Comparison of ENCODE assay signal across 10 cellular contexts in the genomic region with DNA sequence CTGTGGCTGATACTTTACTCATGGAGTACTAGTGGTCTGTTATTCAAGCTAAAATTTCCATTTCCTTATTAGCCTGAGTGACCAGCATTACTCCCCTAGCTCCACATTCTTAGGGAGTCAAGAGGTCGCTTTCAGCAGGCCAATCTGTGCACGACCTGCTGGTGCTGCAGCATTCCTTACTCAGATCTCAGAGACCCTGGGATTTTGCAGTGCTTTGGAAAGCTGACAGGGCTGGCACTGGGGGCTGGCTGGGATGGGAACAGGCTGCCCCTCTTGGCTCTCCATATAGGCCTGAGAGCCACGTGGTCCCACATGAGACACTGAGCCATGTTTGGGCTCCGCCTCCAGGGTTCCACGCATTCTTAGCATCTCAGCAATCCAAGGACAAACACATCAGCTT.
A peak's percentile ranks its signal among the peaks of the same experiment; 100 is the strongest.
DNase-seq lines count a peak whose midpoint lies in the region; ATAC-seq and TF ChIP-seq lines count a peak whose summit lies in the region.
"Had no signal": no experiment of that assay in that cellular context is flagged by ENCODE, and none has a peak within 500 bp of the region (broad histone marks: within the 10 kb centered on the region; RNA-seq: fewer than 3 reads in every experiment).

No MANE protein-coding gene starts in this region.

- in situ Hi-C loops in Caki2 (cut with HindIII; ENCODE audit: low pct_unique_long_range_greater_than_20kb, low sequenced_read_pairs): no loop called here

- H3K27me3 Mint-ChIP-seq in osteocyte (ENCODE audit: unreplicated experiment): no peaks in the 10 kb centered on the region
- peaks cover 0 to 6% of the 10 kb centered on the region in 2 donors for H3K27me3 Mint-ChIP-seq in stimulated activated naive B cell treated with anti-CD40 and anti-IgM and Interleukin-4, amounts not matched to agents 10 μg/mL and 1 μg/mL and 100 μg/mL, for 72 hours

- TF ChIP-seq POLR2A in erythroblast (IDR thresholded peaks at IDR 0.05; ENCODE audit: low read length): no peak

- H3K36me3 Mint-ChIP-seq in osteocyte (ENCODE audit: unreplicated experiment): no peaks in the 10 kb centered on the region
- H3K36me3 Mint-ChIP-seq in stimulated activated naive B cell treated with anti-CD40 and anti-IgM and Interleukin-4, amounts not matched to agents 10 μg/mL and 1 μg/mL and 100 μg/mL, for 72 hours: peaks cover 0 to 4% of the 10 kb centered on the region in 2 donors

- peaks cover 76% of the 10 kb centered on the region for H3K4me1 Mint-ChIP-seq in osteocyte (ENCODE audit: unreplicated experiment)
- no peaks in the 10 kb centered on the region for H3K4me1 Mint-ChIP-seq in stimulated activated naive B cell treated with anti-CD40 and anti-IgM and Interleukin-4, amounts not matched to agents 10 μg/mL and 1 μg/mL and 100 μg/mL, for 72 hours

- peak overlapping the region; percentile 95 for H3K27ac Mint-ChIP-seq in osteocyte (ENCODE audit: unreplicated experiment)
- no peak overlapping the region for H3K27ac Mint-ChIP-seq in stimulated activated naive B cell treated with anti-CD40 and anti-IgM and Interleukin-4, amounts not matched to agents 10 μg/mL and 1 μg/mL and 100 μg/mL, for 72 hours

- DNase-seq in Caki2 (ENCODE audit: low read depth) (peak; percentile 72), amniotic epithelial cell (ENCODE audit: low read depth) (peak; percentile 59), left cardiac atrium (peak; percentile 31), osteocyte (ENCODE audit: extremely low spot score, unreplicated experiment) (peak; percentile 85), retina (no peak), erythroblast (lab: John Stamatoyannopoulos, UW) (no peak), hippocampal formation (lab: John Stamatoyannopoulos, UW) (no peak)
- DNase-seq in stimulated activated naive B cell treated with anti-CD40 and anti-IgM and Interleukin-4, amounts not matched to agents 10 μg/mL and 1 μg/mL and 100 μg/mL, for 72 hours: no peak
- DNase-seq: CD8-positive, alpha-beta T cell had no signal

- ATAC-seq in left cardiac atrium: peak; percentile 80 to 89
- ATAC-seq in stimulated activated naive B cell treated with anti-CD40 and anti-IgM and Interleukin-4, amounts not matched to agents 10 μg/mL and 1 μg/mL and 100 μg/mL, for 72 hours (replicated peaks): no peak
- ATAC-seq: CD8-positive, alpha-beta T cell; esophagus mucosa had no signal

- no peak for TF ChIP-seq CTCF in osteocyte (IDR thresholded peaks at IDR 0.05)

- no peak overlapping the region for H3K4me3 Mint-ChIP-seq in osteocyte (ENCODE audit: unreplicated experiment)
- no peak overlapping the region for H3K4me3 Mint-ChIP-seq in stimulated activated naive B cell treated with anti-CD40 and anti-IgM and Interleukin-4, amounts not matched to agents 10 μg/mL and 1 μg/mL and 100 μg/mL, for 72 hours
- H3K4me3 Mint-ChIP-seq: CD8-positive, alpha-beta T cell had no signal

- intact Hi-C loops in left cardiac atrium (cut with DNase I): no loop called here

- H3K9me3 Mint-ChIP-seq in osteocyte (ENCODE audit: unreplicated experiment): peaks cover 4% of the 10 kb centered on the region
- H3K9me3 Mint-ChIP-seq in stimulated activated naive B cell treated with anti-CD40 and anti-IgM and Interleukin-4, amounts not matched to agents 10 μg/mL and 1 μg/mL and 100 μg/mL, for 72 hours: peaks cover 7 to 8% of the 10 kb centered on the region in 2 donors

Comparison
In these comparisons a context has a peak if more than half of its experiments do, and no peak if none do; other contexts are left out.
1. DNase-seq: peak in Caki2 (single experiment), amniotic epithelial cell (single experiment), left cardiac atrium (single experiment) and osteocyte (single experiment); none in retina (single experiment), stimulated activated naive B cell treated with anti-CD40 and anti-IgM and Interleukin-4, amounts not matched to agents 10 μg/mL and 1 μg/mL and 100 μg/mL, for 72 hours (single experiment), erythroblast (0 of 2) and hippocampal formation (0 of 2).
2. ATAC-seq: peak in left cardiac atrium (2 of 2); none in stimulated activated naive B cell treated with anti-CD40 and anti-IgM and Interleukin-4, amounts not matched to agents 10 μg/mL and 1 μg/mL and 100 μg/mL, for 72 hours (0 of 2).